ENCODE assay signal across 14 cellular contexts in genomic region chr9:68750786-68751185, GRCh38. TPM values are rescaled to one million over a fixed set of nuclear protein-coding genes. Genes with fewer than 3 reads are reported as not detected.
A peak's percentile ranks its signal among the peaks of the same experiment; 100 is the strongest.
DNase-seq lines count a peak whose midpoint lies in the region; TF ChIP-seq lines count a peak whose summit lies in the region.
"Had no signal": no experiment of that assay in that cellular context is flagged by ENCODE, and none has a peak within 500 bp of the region (broad histone marks: within the 10 kb centered on the region; RNA-seq: fewer than 3 reads in every experiment).

No MANE protein-coding gene starts in this region.

- DNase-seq in H7 (peak; percentile 35), RWPE1 (ENCODE audit: low spot score) (peak; percentile 17), islet precursor cell (peak; percentile 73), renal cortical epithelial cell (ENCODE audit: low read depth) (peak; percentile 62), glomerular visceral epithelial cell (ENCODE audit: extremely low spot score) (no peak), NCI-H510A (lab: John Stamatoyannopoulos, UW) (no peak), caudate nucleus (lab: John Stamatoyannopoulos, UW) (no peak)
- DNase-seq: activated naive CD4-positive, alpha-beta T cell treated with Interleukin-2 at 50 U/mL for 16 hours; cerebellar nuclear complex; effector CD8-positive, alpha-beta T cell; heart left ventricle; Kasumi-1; RPMI8226; stimulated activated naive CD8-positive, alpha-beta T cell treated with anti-CD3 and anti-CD28 coated beads, Interleukin-15, amount 100 ng/mL, for 72 hours had no signal

- no peaks in the 10 kb centered on the region for H3K36me3 ChIP-seq in H7 (replicated peaks; ENCODE audit: control insufficient read depth, insufficient read depth, low read length)
- H3K36me3 ChIP-seq: heart left ventricle had no signal

- no peak for TF ChIP-seq CTCF in RWPE1 (conservative IDR thresholded peaks at IDR 0.05; ENCODE audit: low read depth)

- CTCF ChIA-PET in RWPE1 (lab: Yijun Ruan, JAX), result no interaction called here

- H3K27me3 ChIP-seq in H7 (ENCODE audit: control insufficient read depth, insufficient read depth, low read length), result no peaks in the 10 kb centered on the region
- H3K27me3 ChIP-seq: heart left ventricle had no signal

- H3K27ac ChIP-seq in RWPE1 (no peak overlapping the region), caudate nucleus (ENCODE audit: low read depth, low read length) (no peak overlapping the region)

- no peak overlapping the region for H3K4me3 ChIP-seq in H7 (ENCODE audit: insufficient read depth, low read depth, low read length)
- H3K4me3 ChIP-seq: heart left ventricle had no signal

- POLR2A ChIA-PET in RWPE1 (lab: Yijun Ruan, JAX; ENCODE audit: low non-redundant PET), result no interaction called here

RNA-seq across cellular contexts. Expression of gene PIP5K1B, which starts 45.7 kb away (rescaled TPM):
- 1.8 and 2.4 TPM in 2 replicates for total RNA-seq in H7 (2014; rRNA removed; shearing (Covaris generic))
- total RNA-seq in renal cortical epithelial cell, result 0.15 TPM in 1 of 2 replicates, not detected in the other

Comparison
In these comparisons a context has a peak if more than half of its experiments do, and no peak if none do; other contexts are left out.
1. DNase-seq: peak in H7 (single experiment), RWPE1 (single experiment), islet precursor cell (single experiment) and renal cortical epithelial cell (single experiment); none in glomerular visceral epithelial cell (single experiment), NCI-H510A (single experiment) and caudate nucleus (0 of 61).